17 cellular contexts compared by ENCODE assay signal in genomic region chr5:42360061-42360460, GRCh38.
DNase-seq lines count a peak whose midpoint lies in the region; ATAC-seq and TF ChIP-seq lines count a peak whose summit lies in the region.
"Had no signal": no experiment of that assay in that cellular context is flagged by ENCODE, and none has a peak within 500 bp of the region (broad histone marks: within the 10 kb centered on the region; RNA-seq: fewer than 3 reads in every experiment).

No MANE protein-coding gene starts in this region.

- no peak overlapping the region for H4K8ac ChIP-seq in mesenchymal stem cell (ENCODE audit: low read length)

- H4K91ac ChIP-seq in mesenchymal stem cell (ENCODE audit: low read length), result no peak overlapping the region

- H3K27me3 ChIP-seq in endodermal cell (ENCODE audit: control insufficient read depth, insufficient read depth, low read length, poor library complexity, severe bottlenecking) (no peaks in the 10 kb centered on the region), mesenchymal stem cell (ENCODE audit: control insufficient read depth in 1 of 2, insufficient read depth in 1 of 2, low read length in 2 of 2) (no peaks in the 10 kb centered on the region), stomach (no peaks in the 10 kb centered on the region)

- H3K9me3 Mint-ChIP-seq in endodermal cell, result peaks cover 23% of the 10 kb centered on the region
- H3K9me3 Mint-ChIP-seq: activated naive CD8-positive, alpha-beta T cell treated with anti-CD3 and anti-CD28 coated beads, Interleukin-2, amount 50 U/mL, for 24 hours; stimulated activated naive CD8-positive, alpha-beta T cell treated with anti-CD3 and anti-CD28 coated beads, Interleukin-15, Interleukin-2, amounts not matched to agents 100 ng/mL and 50 ng/mL, for 24 hours had no signal

- H3K14ac ChIP-seq in mesenchymal stem cell (ENCODE audit: low read length in 2 of 2), result no peak overlapping the region

- no peak overlapping the region for H2BK120ac ChIP-seq in mesenchymal stem cell (ENCODE audit: low read depth, low read length)

- no peaks in the 10 kb centered on the region for H3K36me3 ChIP-seq in endodermal cell (ENCODE audit: control insufficient read depth, insufficient read depth, low read length)
- H3K36me3 ChIP-seq in mesenchymal stem cell (ENCODE audit: control insufficient read depth in 1 of 2, insufficient read depth in 2 of 2, low read depth in 1 of 2, low read length in 2 of 2), result no peaks in the 10 kb centered on the region
- no peaks in the 10 kb centered on the region for H3K36me3 ChIP-seq in stomach

- DNase-seq in Right ventricle myocardium superior, result no peak
- DNase-seq in cardiac septum (ENCODE audit: low spot score), result no peak
- DNase-seq in endodermal cell, result no peak
- DNase-seq in mesenchymal stem cell, result peak; percentile 63
- no peak for DNase-seq in 8988T
- DNase-seq in stomach, result no peak
- no peak for DNase-seq in putamen (ENCODE audit: low spot score)
- no peak for DNase-seq in NCI-H2029 treated with DMSO at 0.1 percent for 48 hours (lab: John Stamatoyannopoulos, UW)
- DNase-seq: activated CD4-positive, alpha-beta T cell treated with anti-CD3 and anti-CD28 coated beads for 4 hours; activated naive CD8-positive, alpha-beta T cell treated with anti-CD3 and anti-CD28 coated beads, Interleukin-2, amount 50 U/mL, for 24 hours; activated T-cell treated with anti-CD3 and anti-CD28 coated beads, Interleukin-2, amount 50 U/mL, for 72 hours; dermis blood vessel endothelial cell; islet precursor cell; NCI-H187 treated with DMSO at 0.1 percent for 48 hours had no signal

- TF ChIP-seq POLR2A in stomach (IDR thresholded peaks at IDR 0.05), result no peak

- H2AFZ ChIP-seq in mesenchymal stem cell (ENCODE audit: low read depth, low read length), result no peak overlapping the region

- H3K4me3 Mint-ChIP-seq in endodermal cell, result no peak overlapping the region
- H3K4me3 Mint-ChIP-seq: activated naive CD8-positive, alpha-beta T cell treated with anti-CD3 and anti-CD28 coated beads, Interleukin-2, amount 50 U/mL, for 24 hours; activated T-cell treated with anti-CD3 and anti-CD28 coated beads, Interleukin-2, amount 50 U/mL, for 72 hours; stimulated activated naive CD8-positive, alpha-beta T cell treated with anti-CD3 and anti-CD28 coated beads, Interleukin-15, Interleukin-2, amounts not matched to agents 100 ng/mL and 50 ng/mL, for 24 hours had no signal

- no peak overlapping the region for H3K18ac ChIP-seq in mesenchymal stem cell (ENCODE audit: low read depth in 1 of 2, low read length in 2 of 2)

- intact Hi-C loops in Right ventricle myocardium superior (cut with DNase I), result no loop called here
- intact Hi-C loops in cardiac septum (cut with DNase I), result no loop called here
- intact Hi-C loops in stomach (cut with DNase I; ENCODE audit: low total_unique reads), result no loop called here

- no peaks in the 10 kb centered on the region for H3K4me1 ChIP-seq in endodermal cell (ENCODE audit: control insufficient read depth, insufficient read depth, low read length)
- H3K4me1 ChIP-seq in mesenchymal stem cell (ENCODE audit: control insufficient read depth, insufficient read depth, low read depth, low read length), result no peaks in the 10 kb centered on the region
- no peaks in the 10 kb centered on the region for H3K4me1 ChIP-seq in stomach
- H3K4me1 ChIP-seq: A549 had no signal

- H3K27ac Mint-ChIP-seq in endodermal cell, result peak overlapping the region; percentile 69
- H3K27ac Mint-ChIP-seq: activated naive CD8-positive, alpha-beta T cell treated with anti-CD3 and anti-CD28 coated beads, Interleukin-2, amount 50 U/mL, for 24 hours; activated T-cell treated with anti-CD3 and anti-CD28 coated beads, Interleukin-2, amount 50 U/mL, for 72 hours; stimulated activated naive CD8-positive, alpha-beta T cell treated with anti-CD3 and anti-CD28 coated beads, Interleukin-15, Interleukin-2, amounts not matched to agents 100 ng/mL and 50 ng/mL, for 24 hours had no signal

- TF ChIP-seq EP300 in stomach (IDR thresholded peaks at IDR 0.05), result no peak

- no peak for TF ChIP-seq CTCF in endodermal cell (conservative IDR thresholded peaks at IDR 0.05)
- no peak for TF ChIP-seq CTCF in stomach (IDR thresholded peaks at IDR 0.05)

- no peaks in the 10 kb centered on the region for H3K79me1 ChIP-seq in mesenchymal stem cell (replicated peaks; ENCODE audit: low read length, poor library complexity, severe bottlenecking)

- H2AK5ac ChIP-seq in mesenchymal stem cell (ENCODE audit: low read length, severe bottlenecking), result no peak overlapping the region

- H3K27ac ChIP-seq in endodermal cell (ENCODE audit: low read depth, low read length) (peak overlapping the region; percentile 67), mesenchymal stem cell (ENCODE audit: low read length, poor library complexity, severe bottlenecking) (no peak overlapping the region), stomach (peak overlapping the region in 1 of 5 donors; percentile 43)
- H3K27ac ChIP-seq: A549, KMS-11 had no signal

- H3K4me2 ChIP-seq in mesenchymal stem cell (ENCODE audit: low read length, poor library complexity, severe bottlenecking), result no peak overlapping the region
- H3K4me2 ChIP-seq: A549, KMS-11 had no signal

- peaks cover 15% of the 10 kb centered on the region for H3K4me1 Mint-ChIP-seq in endodermal cell
- H3K4me1 Mint-ChIP-seq: activated naive CD8-positive, alpha-beta T cell treated with anti-CD3 and anti-CD28 coated beads, Interleukin-2, amount 50 U/mL, for 24 hours had no signal

- no peak overlapping the region for H3K4ac ChIP-seq in mesenchymal stem cell (ENCODE audit: low read depth in 1 of 2, low read length in 2 of 2)

- H3K36me3 Mint-ChIP-seq in endodermal cell (ENCODE audit: low read depth), result no peaks in the 10 kb centered on the region

- H2BK5ac ChIP-seq in mesenchymal stem cell (ENCODE audit: low read depth, low read length, poor library complexity, severe bottlenecking), result no peak overlapping the region

- WGBS in endodermal cell (ENCODE audit: insufficient coverage in 1 of 2, insufficient read length in 1 of 2), 2 experiments, result 78% methylated on average over 2 of the region's 2 CpGs; no CpG with 5 or more reads in 1 of the 2 experiments
- WGBS in mesenchymal stem cell, result no CpG with 5 or more reads among the region's 2 CpGs
- 20 to 41% (median 25%) methylated on average over 2 of the region's 2 CpGs for WGBS in stomach, 5 donors

- no peak overlapping the region for H3K9ac ChIP-seq in endodermal cell (ENCODE audit: extremely low read depth, low read length, poor library complexity, severe bottlenecking)
- H3K9ac ChIP-seq in mesenchymal stem cell (ENCODE audit: low read length), result peak overlapping the region; percentile 52
- H3K9ac ChIP-seq: KMS-11 had no signal

- ATAC-seq in Right ventricle myocardium superior (ENCODE audit: poor library complexity), result peak; percentile 22
- ATAC-seq: A549; activated naive CD8-positive, alpha-beta T cell treated with anti-CD3 and anti-CD28 coated beads, Interleukin-2, amount 50 U/mL, for 24 hours; activated T-cell treated with anti-CD3 and anti-CD28 coated beads, Interleukin-2, amount 50 U/mL, for 72 hours had no signal

- H3K4me3 ChIP-seq in endodermal cell (ENCODE audit: low read length), result no peak overlapping the region
- no peak overlapping the region for H3K4me3 ChIP-seq in mesenchymal stem cell (ENCODE audit: insufficient read depth in 1 of 2, low read depth in 1 of 2, low read length in 2 of 2)
- no peak overlapping the region for H3K4me3 ChIP-seq in stomach
- H3K4me3 ChIP-seq: A549 had no signal

- no peaks in the 10 kb centered on the region for H3K27me3 Mint-ChIP-seq in endodermal cell (ENCODE audit: insufficient read depth)
- H3K27me3 Mint-ChIP-seq: activated naive CD8-positive, alpha-beta T cell treated with anti-CD3 and anti-CD28 coated beads, Interleukin-2, amount 50 U/mL, for 24 hours; stimulated activated naive CD8-positive, alpha-beta T cell treated with anti-CD3 and anti-CD28 coated beads, Interleukin-15, Interleukin-2, amounts not matched to agents 100 ng/mL and 50 ng/mL, for 24 hours had no signal

- no peak overlapping the region for H2BK12ac ChIP-seq in mesenchymal stem cell (ENCODE audit: low read length in 2 of 2)

- H3K9me3 ChIP-seq in endodermal cell (ENCODE audit: control insufficient read depth, low read length), result no peaks in the 10 kb centered on the region
- no peaks in the 10 kb centered on the region for H3K9me3 ChIP-seq in mesenchymal stem cell (ENCODE audit: control insufficient read depth, low read length)
- no peaks in the 10 kb centered on the region for H3K9me3 ChIP-seq in stomach
- H3K9me3 ChIP-seq: A549 had no signal

- H2BK15ac ChIP-seq in mesenchymal stem cell (ENCODE audit: low read depth, poor library complexity, severe bottlenecking), result no peak overlapping the region

- H3K23ac ChIP-seq in mesenchymal stem cell (ENCODE audit: low read length in 2 of 2), result no peak overlapping the region
